ENCODE assay signal across 14 cellular contexts in the genomic region with DNA sequence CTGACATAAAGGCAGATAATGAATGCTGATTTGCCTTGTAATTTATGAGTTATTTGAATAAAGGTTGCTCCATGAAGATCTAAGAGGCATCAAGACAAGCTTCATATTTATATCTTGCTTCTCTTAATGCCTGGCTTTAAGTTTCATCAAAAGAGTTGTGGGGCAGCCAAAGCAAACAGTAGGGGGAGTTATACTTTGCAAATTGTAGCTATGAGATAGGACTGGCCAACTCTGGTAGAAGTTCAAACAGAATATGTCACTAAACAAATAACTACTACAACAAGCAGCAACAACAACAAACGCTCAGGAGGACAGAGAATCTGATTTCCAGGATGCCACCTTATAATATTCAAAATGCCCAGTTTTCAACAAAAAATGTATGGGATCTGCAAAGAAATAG.
A peak's percentile ranks its signal among the peaks of the same experiment; 100 is the strongest.
DNase-seq lines count a peak whose midpoint lies in the region; ATAC-seq and TF ChIP-seq lines count a peak whose summit lies in the region.
"Had no signal": no experiment of that assay in that cellular context is flagged by ENCODE, and none has a peak within 500 bp of the region (broad histone marks: within the 10 kb centered on the region; RNA-seq: fewer than 3 reads in every experiment).

No MANE protein-coding gene starts in this region.

- TF ChIP-seq POLR2A in NB4 (IDR thresholded peaks at IDR 0.05; ENCODE audit: extremely low read depth, insufficient read length), result no peak

- peak; percentile 26 for TF ChIP-seq CTCF in NB4 (IDR thresholded peaks at IDR 0.05; ENCODE audit: low read depth, low read length)
- peak; percentile 46 for TF ChIP-seq CTCF in choroid plexus epithelial cell (conservative IDR thresholded peaks at IDR 0.05; ENCODE audit: low read depth, low read length)

- H3K4me3 ChIP-seq in NB4 (ENCODE audit: low read depth, low read length) (no peak overlapping the region), choroid plexus epithelial cell (ENCODE audit: low read depth, low read length) (no peak overlapping the region)
- H3K4me3 ChIP-seq: Peyer's patch, spleen, suprapubic skin had no signal

- no peak overlapping the region for H3K27ac Mint-ChIP-seq in stimulated activated effector memory CD8-positive, alpha-beta T cell treated with anti-CD3 and anti-CD28 coated beads, Interleukin-12 subunit alpha, Interleukin-12 subunit beta, amount 100 ng/mL, for 72 hours
- H3K27ac Mint-ChIP-seq: activated T-cell treated with anti-CD3 and anti-CD28 coated beads, Interleukin-2, amount 50 U/mL, for 24 hours had no signal

- ATAC-seq in stimulated activated effector memory CD8-positive, alpha-beta T cell treated with anti-CD3 and anti-CD28 coated beads, Interleukin-12 subunit alpha, Interleukin-12 subunit beta, amount 100 ng/mL, for 72 hours, result no peak
- ATAC-seq in stimulated activated naive CD8-positive, alpha-beta T cell treated with anti-CD3 and anti-CD28 coated beads, Interleukin-15, Interleukin-2, amounts not matched to agents 100 U/mL and 50 U/mL, for 24 hours, result no peak

- DNase-seq in NCI-H2029 (lab: John Stamatoyannopoulos, UW), result peak; percentile 17
- no peak for DNase-seq in NCI-H2029 treated with DMSO at 0.1 percent for 48 hours (lab: John Stamatoyannopoulos, UW)
- DNase-seq in NB4 (ENCODE audit: low read depth), result peak; percentile 18
- peak; percentile 41 for DNase-seq in choroid plexus epithelial cell (ENCODE audit: low read depth)
- peak; percentile 6 for DNase-seq in renal cortical epithelial cell (ENCODE audit: low read depth)
- DNase-seq in stimulated activated effector memory CD8-positive, alpha-beta T cell treated with anti-CD3 and anti-CD28 coated beads, Interleukin-12 subunit alpha, Interleukin-12 subunit beta, amount 100 ng/mL, for 72 hours (ENCODE audit: low spot score in 2 of 2), result no peak
- no peak for DNase-seq in COLO668 (lab: John Stamatoyannopoulos, UW; ENCODE audit: unreplicated experiment)
- no peak for DNase-seq in stimulated activated naive CD8-positive, alpha-beta T cell treated with anti-CD3 and anti-CD28 coated beads, Interleukin-15, Interleukin-2, amounts not matched to agents 100 U/mL and 50 U/mL, for 24 hours
- DNase-seq: activated CD4-positive, alpha-beta T cell treated with anti-CD3 and anti-CD28 coated beads for 48 hours; activated T-cell treated with anti-CD3 and anti-CD28 coated beads, Interleukin-2, amount 50 U/mL, for 24 hours; NCI-H2227 treated with DMSO at 0.1 percent for 48 hours; Peyer's patch; spleen had no signal

- no peaks in the 10 kb centered on the region for H3K4me1 Mint-ChIP-seq in stimulated activated effector memory CD8-positive, alpha-beta T cell treated with anti-CD3 and anti-CD28 coated beads, Interleukin-12 subunit alpha, Interleukin-12 subunit beta, amount 100 ng/mL, for 72 hours

- H3K36me3 Mint-ChIP-seq in stimulated activated effector memory CD8-positive, alpha-beta T cell treated with anti-CD3 and anti-CD28 coated beads, Interleukin-12 subunit alpha, Interleukin-12 subunit beta, amount 100 ng/mL, for 72 hours, result no peaks in the 10 kb centered on the region

- no peaks in the 10 kb centered on the region for H3K9me3 Mint-ChIP-seq in stimulated activated effector memory CD8-positive, alpha-beta T cell treated with anti-CD3 and anti-CD28 coated beads, Interleukin-12 subunit alpha, Interleukin-12 subunit beta, amount 100 ng/mL, for 72 hours
- H3K9me3 Mint-ChIP-seq: activated T-cell treated with anti-CD3 and anti-CD28 coated beads, Interleukin-2, amount 50 U/mL, for 24 hours had no signal

- no peak overlapping the region for H3K4me3 Mint-ChIP-seq in stimulated activated effector memory CD8-positive, alpha-beta T cell treated with anti-CD3 and anti-CD28 coated beads, Interleukin-12 subunit alpha, Interleukin-12 subunit beta, amount 100 ng/mL, for 72 hours
- H3K4me3 Mint-ChIP-seq: activated T-cell treated with anti-CD3 and anti-CD28 coated beads, Interleukin-2, amount 50 U/mL, for 24 hours had no signal

Comparison
In these comparisons a context has a peak if more than half of its experiments do, and no peak if none do; other contexts are left out.
1. DNase-seq: peak in NCI-H2029 (single experiment), NB4 (single experiment), choroid plexus epithelial cell (single experiment) and renal cortical epithelial cell (single experiment); none in NCI-H2029 treated with DMSO at 0.1 percent for 48 hours (single experiment), stimulated activated effector memory CD8-positive, alpha-beta T cell treated with anti-CD3 and anti-CD28 coated beads, Interleukin-12 subunit alpha, Interleukin-12 subunit beta, amount 100 ng/mL, for 72 hours (0 of 2), COLO668 (single experiment) and stimulated activated naive CD8-positive, alpha-beta T cell treated with anti-CD3 and anti-CD28 coated beads, Interleukin-15, Interleukin-2, amounts not matched to agents 100 U/mL and 50 U/mL, for 24 hours (single experiment).